ENCODE assay signal across 1 cellular context in genomic region chr3:194395201-194395600, GRCh38.
TF ChIP-seq lines count a peak whose summit lies in the region.

No MANE protein-coding gene starts in this region.

TF ChIP-seq in HEK293, 187 proteins besides CTCF, POLR2A, EP300 and RAD21 (continued from another document):
- peak; percentile 54; the same call in 1 of the 2 replicates for TF ChIP-seq ZBTB44 (tag by site-specific recombination; IDR thresholded peaks at IDR 0.05)
- peak; percentile 81 for TF ChIP-seq SCRT2 (tag by site-specific recombination; IDR thresholded peaks at IDR 0.05)
TF ChIP-seq in HEK293: peak in this region for 9.
